Comparison of ENCODE assay signal across 8 cellular contexts in the genomic region with DNA sequence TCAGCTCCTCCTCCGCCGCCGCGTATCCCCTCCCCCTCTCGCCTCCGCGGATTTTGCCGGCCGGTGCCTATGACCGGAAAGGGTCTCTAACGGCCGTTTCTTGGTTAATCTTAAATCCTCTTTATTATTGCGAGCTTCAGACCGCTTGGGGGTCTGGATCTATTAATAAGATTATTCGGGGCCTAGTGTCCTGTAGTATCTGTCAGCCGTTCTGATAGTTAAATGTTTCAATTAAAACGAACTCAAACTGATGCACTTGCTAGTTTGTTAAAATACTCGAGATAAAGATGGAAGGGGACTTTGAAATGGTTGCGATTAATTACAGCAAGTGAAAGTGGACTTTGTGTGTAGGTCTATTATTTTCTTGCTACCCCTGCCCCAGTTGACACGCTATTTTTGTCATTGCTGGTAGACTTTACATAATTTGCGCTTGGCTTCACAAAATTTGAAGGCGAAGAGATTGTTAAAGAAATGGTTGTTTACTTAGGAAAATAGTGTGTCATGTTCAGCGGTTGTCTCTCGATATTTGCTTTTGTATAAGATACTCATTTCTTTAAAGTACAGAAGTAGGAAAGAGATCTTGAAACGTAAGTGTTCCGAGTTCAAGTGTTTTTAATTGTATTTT. TPM values are rescaled to one million over a fixed set of nuclear protein-coding genes. Genes with fewer than 3 reads are reported as not detected.
DNase-seq lines count a peak whose midpoint lies in the region; ATAC-seq, FAIRE-seq and TF ChIP-seq lines count a peak whose summit lies in the region.

No MANE protein-coding gene starts in this region.

- 1% methylated on average over 26 of the region's 26 CpGs for WGBS in right lobe of liver (ENCODE audit: insufficient coverage, low coverage, low lambda C conversion rate, missing lambda C conversion rate)

- no peaks in the 10 kb centered on the region for H3K9me3 ChIP-seq in right lobe of liver

- DNase-seq in AG04449 (ENCODE audit: low read depth, low spot score) (no peak), RKO (ENCODE audit: low spot score) (peak; percentile 76), bronchial epithelial cell (ENCODE audit: low read depth) (peak; percentile 40), right lobe of liver (peak; percentile 78 to 80 (median 80)), urothelium cell line (ENCODE audit: low spot score) (no peak), NCI-H2081 treated with DMSO at 0.1 percent for 48 hours (lab: John Stamatoyannopoulos, UW) (no peak)
- peak; percentile 53 to 64 for DNase-seq in stimulated activated CD4-positive, alpha-beta T cell treated with anti-CD3 and anti-CD28 coated beads, Interleukin-4, amount 100 ng/mL, for 4 hours

- CTCF ChIA-PET in AG04449 (lab: Yijun Ruan, JAX) = interaction anchor here (3.4 kb wide), 1 partner anchor 62 kb away, joined by 11 read pairs; no protein-coding TSS in a partner anchor

- FAIRE-seq in bronchial epithelial cell (lab: Jason Lieb, UNC) (no peak), urothelium cell line (lab: Jason Lieb, UNC) (no peak)

- H3K27me3 ChIP-seq in bronchial epithelial cell (ENCODE audit: control insufficient read depth, insufficient read depth, low read length) (no peaks in the 10 kb centered on the region), right lobe of liver (no peaks in the 10 kb centered on the region)

- H3K4me1 ChIP-seq in right lobe of liver = peaks cover 0 to 27% (median 11%) of the 10 kb centered on the region in 4 donors

- peak overlapping the region; percentile 88 for H3K4me3 ChIP-seq in AG04449 (ENCODE audit: low read depth, low read length)
- peak overlapping the region; percentile 92 for H3K4me3 ChIP-seq in bronchial epithelial cell (ENCODE audit: low read depth, low read length)
- H3K4me3 ChIP-seq in right lobe of liver = peak overlapping the region; percentile 68 to 86 (median 75)

- POLR2A ChIA-PET in AG04449 (lab: Yijun Ruan, JAX) = interaction anchor here (0.9 to 1.0 kb wide), 2 partner anchors 45 to 64 kb away, joined by 4 read pairs; partner anchors contain the start of genes DONSON and TMEM50B

- peaks cover 4% of the 10 kb centered on the region for H3K36me3 ChIP-seq in bronchial epithelial cell (ENCODE audit: control insufficient read depth, insufficient read depth, low read length)
- peaks cover 0 to 30% (median 11%) of the 10 kb centered on the region in 4 donors for H3K36me3 ChIP-seq in right lobe of liver

- H3K27ac ChIP-seq in right lobe of liver = peak overlapping the region; percentile 84 to 95 (median 95)

- no peak for TF ChIP-seq CTCF in AG04449 (IDR thresholded peaks at IDR 0.05; ENCODE audit: insufficient read depth, low read length, missing control alignments)
- TF ChIP-seq CTCF in bronchial epithelial cell (IDR thresholded peaks at IDR 0.05; ENCODE audit: insufficient read depth, low read length, severe bottlenecking) = no peak
- no peak for TF ChIP-seq CTCF in right lobe of liver (IDR thresholded peaks at IDR 0.05)

- peak; percentile 22 for ATAC-seq in GM21723 (IDR thresholded peaks at IDR 0.05; ENCODE audit: unreplicated experiment)
- peak; percentile 37 to 52 (median 44) for ATAC-seq in right lobe of liver

- intact Hi-C loops in right lobe of liver (cut with DNase I) = no loop called here

- no peak for TF ChIP-seq POLR2A in right lobe of liver (IDR thresholded peaks at IDR 0.05)

RNA-seq across cellular contexts. Expression of gene SON, which starts 0.8 kb away (rescaled TPM):
- 105 and 125 TPM in 2 replicates for total RNA-seq in bronchial epithelial cell
- total RNA-seq in right lobe of liver = 100 to 1,000 TPM in 4 of 6 experiments, 10 to 100 TPM in 2; 86.7 to 212 (median 113) TPM

RNA-seq across cellular contexts. Expression of gene GART, which starts 1.7 kb away (rescaled TPM):
- 68.2 and 103 TPM in 2 replicates for total RNA-seq in bronchial epithelial cell
- total RNA-seq in right lobe of liver = 10 to 100 TPM; 23.0 to 93.5 (median 39.3) TPM

RNA-seq across cellular contexts. Expression of gene DONSON, which starts 44.9 kb away (rescaled TPM):
- total RNA-seq in bronchial epithelial cell (6.6 and 8.4 TPM in 2 replicates), right lobe of liver (10 to 100 TPM in 2 of 6 experiments, 1 to 10 TPM in 4; 6.0 to 13.7 (median 8.4) TPM)

RNA-seq across cellular contexts. Expression of gene DNAJC28, which starts 52.1 kb away (rescaled TPM):
- total RNA-seq in bronchial epithelial cell = 1.0 and 1.3 TPM in 2 replicates
- 1 to 10 TPM; 1.7 to 2.7 (median 1.9) TPM for total RNA-seq in right lobe of liver

Comparison
In these comparisons a context has a peak if more than half of its experiments do, and no peak if none do; other contexts are left out.
1. DNase-seq: peak in RKO (single experiment), bronchial epithelial cell (single experiment), right lobe of liver (3 of 3) and stimulated activated CD4-positive, alpha-beta T cell treated with anti-CD3 and anti-CD28 coated beads, Interleukin-4, amount 100 ng/mL, for 4 hours (2 of 2); none in AG04449 (single experiment), urothelium cell line (single experiment) and NCI-H2081 treated with DMSO at 0.1 percent for 48 hours (single experiment).
2. Peak in every context shown above with its lines, with median percentiles within 50 percentile points of each other: H3K4me3 ChIP-seq.